ENCODE assay signal across 1 cellular context in the genomic region with DNA sequence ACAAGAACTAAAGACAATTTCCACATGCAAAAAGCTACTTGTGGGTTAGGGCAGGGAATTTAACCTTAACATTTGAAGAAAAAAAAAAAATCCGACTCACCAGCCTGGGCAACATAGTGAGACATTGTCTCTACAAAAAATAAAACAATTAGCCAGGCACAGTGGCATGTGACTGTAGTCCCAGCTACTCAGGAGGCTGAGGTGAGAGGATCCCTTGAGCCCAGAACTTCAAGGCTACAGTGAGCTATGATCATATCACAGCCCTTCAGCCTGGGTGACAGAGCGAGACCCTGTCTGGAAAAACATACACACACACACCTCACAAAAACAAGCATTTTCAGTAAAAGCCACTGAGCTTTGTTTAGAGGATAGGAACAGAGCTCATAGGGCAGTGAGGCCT.
TF ChIP-seq lines count a peak whose summit lies in the region.

No MANE protein-coding gene starts in this region.

TF ChIP-seq in endothelial cell of umbilical vein, 7 proteins besides CTCF, POLR2A, EP300 and RAD21 (continued from another document):
- TF ChIP-seq EZH2 (IDR thresholded peaks at IDR 0.05; ENCODE audit: borderline replicate concordance, low read depth, low read length, severe bottlenecking) (no peak), FOS (IDR thresholded peaks at IDR 0.05; ENCODE audit: borderline replicate concordance, insufficient read depth, low read length) (no peak), MYC (IDR thresholded peaks at IDR 0.05; ENCODE audit: low read depth, low read length) (no peak)
TF ChIP-seq in endothelial cell of umbilical vein: peak in this region for 0.
